In genomic region chr7:100888529-100888987, GRCh38 we compare ENCODE assay signal across 9 cellular contexts. TPM values are rescaled to one million over a fixed set of nuclear protein-coding genes. Genes with fewer than 3 reads are reported as not detected.
DNase-seq lines count a peak whose midpoint lies in the region; ATAC-seq, FAIRE-seq and TF ChIP-seq lines count a peak whose summit lies in the region.
"Had no signal": no experiment of that assay in that cellular context is flagged by ENCODE, and none has a peak within 500 bp of the region (broad histone marks: within the 10 kb centered on the region; RNA-seq: fewer than 3 reads in every experiment).

No MANE protein-coding gene starts in this region.

- peak overlapping the region in 1 of 2 donors; percentile 71 for H3K9ac ChIP-seq in kidney (ENCODE audit: low read length in 2 of 2)

- no peak for TF ChIP-seq EP300 in suprapubic skin (IDR thresholded peaks at IDR 0.05)

- DNase-seq in activated CD8-positive, alpha-beta memory T cell treated with anti-CD3 and anti-CD28 coated beads for 24 hours, result peak; percentile 74
- no peak for DNase-seq in activated CD8-positive, alpha-beta memory T cell treated with anti-CD3 and anti-CD28 coated beads, Interleukin-2, amount 50 U/mL, for 4 hours
- DNase-seq in activated naive CD4-positive, alpha-beta T cell treated with anti-CD3 and anti-CD28 coated beads, Interleukin-2, amount 50 U/mL, for 72 hours (ENCODE audit: low spot score in 2 of 2), result no peak
- DNase-seq in kidney, result no peak
- DNase-seq in suprapubic skin (ENCODE audit: low spot score in 2 of 2), result no peak
- DNase-seq in SKM-1 (lab: John Stamatoyannopoulos, UW; ENCODE audit: unreplicated experiment), result no peak
- no peak for DNase-seq in activated effector memory CD4-positive, alpha-beta T cell treated with anti-CD3 and anti-CD28 coated beads, Interleukin-2, amount 50 U/mL, for 16 hours

- H3K27me3 ChIP-seq in suprapubic skin, result no peaks in the 10 kb centered on the region

- FAIRE-seq in kidney (lab: Jason Lieb, UNC), result no peak
- FAIRE-seq: TTC549 had no signal

- intact Hi-C loops in kidney (cut with DNase I), result no loop called here

- TF ChIP-seq CTCF in kidney (IDR thresholded peaks at IDR 0.05; ENCODE audit: borderline replicate concordance, extremely low read depth, insufficient read depth) (no peak), suprapubic skin (IDR thresholded peaks at IDR 0.05) (no peak)

- TF ChIP-seq POLR2A in suprapubic skin (IDR thresholded peaks at IDR 0.05), result no peak

- H3K36me3 ChIP-seq in kidney (ENCODE audit: control insufficient read depth in 1 of 2, insufficient read depth in 2 of 2, low read length in 2 of 2), result peaks cover 31 to 50% of the 10 kb centered on the region in 2 donors
- peaks cover 50% of the 10 kb centered on the region for H3K36me3 ChIP-seq in suprapubic skin

- H3K9me3 Mint-ChIP-seq in activated naive CD4-positive, alpha-beta T cell treated with anti-CD3 and anti-CD28 coated beads, Interleukin-2, amount 50 U/mL, for 72 hours, result no peaks in the 10 kb centered on the region

- no peak for ATAC-seq in activated naive CD4-positive, alpha-beta T cell treated with anti-CD3 and anti-CD28 coated beads, Interleukin-2, amount 50 U/mL, for 72 hours
- no peak for ATAC-seq in GM19397 (IDR thresholded peaks at IDR 0.05; ENCODE audit: unreplicated experiment)

- H3K9me3 ChIP-seq in kidney (ENCODE audit: control insufficient read depth in 1 of 2, low read length in 2 of 2) (no peaks in the 10 kb centered on the region), suprapubic skin (no peaks in the 10 kb centered on the region)

- peaks cover 12 to 44% of the 10 kb centered on the region in 2 donors for H3K36me3 Mint-ChIP-seq in activated naive CD4-positive, alpha-beta T cell treated with anti-CD3 and anti-CD28 coated beads, Interleukin-2, amount 50 U/mL, for 72 hours

- H3K27ac Mint-ChIP-seq in activated naive CD4-positive, alpha-beta T cell treated with anti-CD3 and anti-CD28 coated beads, Interleukin-2, amount 50 U/mL, for 72 hours, result peak overlapping the region; percentile 52 to 73

- H3K4me3 ChIP-seq in kidney (ENCODE audit: low read length in 2 of 2) (peak overlapping the region; percentile 37 to 73), suprapubic skin (peak overlapping the region; percentile 67)

- H3K27ac ChIP-seq in kidney (ENCODE audit: low read depth in 2 of 2, low read length in 2 of 2) (peak overlapping the region in 1 of 2 donors; percentile 4), suprapubic skin (no peak overlapping the region)

- 72% methylated on average over 10 of the region's 10 CpGs for WGBS in suprapubic skin

- H3K4me1 ChIP-seq in kidney (ENCODE audit: control insufficient read depth in 1 of 2, insufficient read depth in 1 of 2, low read depth in 1 of 2, low read length in 2 of 2) (peaks cover 4 to 18% of the 10 kb centered on the region in 2 donors), suprapubic skin (peaks cover 40% of the 10 kb centered on the region)

RNA-seq across cellular contexts. Expression of gene UFSP1, which starts 1.0 kb away (rescaled TPM):
- total RNA-seq in activated naive CD4-positive, alpha-beta T cell treated with anti-CD3 and anti-CD28 coated beads, Interleukin-2, amount 50 U/mL, for 72 hours, result 1 to 10 TPM in 1 of 2 donors, under 1 TPM in 1; 0.77 to 2.4 TPM
- total RNA-seq in kidney, result 3.4 TPM
- polyA plus RNA-seq in kidney (ENCODE audit: insufficient read depth, low read depth, low replicate concordance), result 3.8 TPM
- total RNA-seq in suprapubic skin, result 1 to 10 TPM; 1.1 to 2.3 (median 1.7) TPM

RNA-seq across cellular contexts. Expression of gene ACHE, which starts 7.1 kb away (rescaled TPM):
- under 1 TPM in 1 of 2 donors, not detected in 1; 0.12 TPM for total RNA-seq in activated naive CD4-positive, alpha-beta T cell treated with anti-CD3 and anti-CD28 coated beads, Interleukin-2, amount 50 U/mL, for 72 hours
- total RNA-seq in kidney (3.6 TPM), suprapubic skin (1 to 10 TPM in 1 of 4 donors, under 1 TPM in 2, not detected in 1; 0.30 to 2.5 (median 0.81) TPM)
- 1.6 TPM for polyA plus RNA-seq in kidney (ENCODE audit: insufficient read depth, low read depth, low replicate concordance)

RNA-seq across cellular contexts. Expression of gene SRRT, which starts 13.7 kb away (rescaled TPM):
- 100 to 1,000 TPM; 205 to 242 TPM for total RNA-seq in activated naive CD4-positive, alpha-beta T cell treated with anti-CD3 and anti-CD28 coated beads, Interleukin-2, amount 50 U/mL, for 72 hours
- 127 TPM for total RNA-seq in kidney
- 58.2 TPM for polyA plus RNA-seq in kidney (ENCODE audit: insufficient read depth, low read depth, low replicate concordance)
- total RNA-seq in suprapubic skin, result 100 to 1,000 TPM in 2 of 4 donors, 10 to 100 TPM in 2; 62.8 to 163 (median 92.8) TPM

RNA-seq across cellular contexts. Expression of gene TRIP6, which starts 21.4 kb away (rescaled TPM):
- total RNA-seq in activated naive CD4-positive, alpha-beta T cell treated with anti-CD3 and anti-CD28 coated beads, Interleukin-2, amount 50 U/mL, for 72 hours, result 10 to 100 TPM; 34.4 to 39.2 TPM
- total RNA-seq in kidney, result 74.4 TPM
- 92.6 TPM for polyA plus RNA-seq in kidney (ENCODE audit: insufficient read depth, low read depth, low replicate concordance)
- total RNA-seq in suprapubic skin, result 100 to 1,000 TPM in 1 of 4 donors, 10 to 100 TPM in 3; 66.3 to 113 (median 80.7) TPM

RNA-seq across cellular contexts. Expression of gene SLC12A9, which starts 36.0 kb away (rescaled TPM):
- 10 to 100 TPM; 16.7 to 27.7 TPM for total RNA-seq in activated naive CD4-positive, alpha-beta T cell treated with anti-CD3 and anti-CD28 coated beads, Interleukin-2, amount 50 U/mL, for 72 hours
- total RNA-seq in kidney (29.9 TPM), suprapubic skin (10 to 100 TPM; 22.5 to 33.8 (median 26.4) TPM)
- 19.7 TPM for polyA plus RNA-seq in kidney (ENCODE audit: insufficient read depth, low read depth, low replicate concordance)
